23 cellular contexts compared by ENCODE assay signal in the genomic region with DNA sequence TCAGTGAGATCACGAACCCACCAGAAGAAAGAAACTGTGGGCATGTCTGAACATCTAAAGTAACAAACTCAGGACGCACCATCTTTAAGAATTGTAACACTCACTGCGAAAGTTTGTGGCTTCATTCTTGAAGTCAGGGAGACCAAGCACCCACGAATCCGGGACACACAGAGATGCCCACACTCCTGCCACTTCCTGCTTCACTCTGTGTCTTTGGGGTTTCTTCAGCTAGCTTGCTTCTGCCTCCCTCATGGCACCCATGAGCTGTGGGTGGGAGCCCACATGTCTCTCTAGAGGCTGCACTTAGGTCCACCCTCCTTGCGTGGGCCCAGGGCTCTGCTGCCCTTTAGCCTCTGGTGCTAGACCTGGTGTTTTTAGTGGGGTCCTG.
"Had no signal": no experiment of that assay in that cellular context is flagged by ENCODE, and none has a peak within 500 bp of the region (broad histone marks: within the 10 kb centered on the region; RNA-seq: fewer than 3 reads in every experiment).

No MANE protein-coding gene starts in this region.

- H3K36me3 ChIP-seq: ascending aorta, cardiac muscle cell, heart left ventricle, left lung, lower lobe of right lung, thoracic aorta had no signal

- H3K4me1 Mint-ChIP-seq: activated CD4-positive, alpha-beta memory T cell treated with anti-CD3 and anti-CD28 coated beads, Interleukin-2, amount 10 ng/mL, durations not matched to agents 7 days and 5 days; activated CD4-positive, alpha-beta T cell treated with anti-CD3 and anti-CD28 coated beads, Interleukin-2, amount 10 ng/mL, durations not matched to agents 7 days and 5 days; brain; WTC11 had no signal

- H3K4me3 ChIP-seq: ascending aorta, cardiac muscle cell, heart left ventricle, left lung, lower lobe of right lung, thoracic aorta had no signal

- H3K4me3 Mint-ChIP-seq: activated CD4-positive, alpha-beta memory T cell treated with anti-CD3 and anti-CD28 coated beads, Interleukin-2, amount 10 ng/mL, durations not matched to agents 7 days and 5 days; activated CD4-positive, alpha-beta T cell treated with anti-CD3 and anti-CD28 coated beads, Interleukin-2, amount 10 ng/mL, durations not matched to agents 7 days and 5 days; activated naive CD8-positive, alpha-beta T cell; brain; WTC11 had no signal

- H3K27ac ChIP-seq: ascending aorta, cardiac muscle cell, heart left ventricle, left lung, lower lobe of right lung, thoracic aorta had no signal

- H3K9me3 ChIP-seq: ascending aorta, heart left ventricle, lower lobe of right lung, thoracic aorta had no signal

- H3K27me3 Mint-ChIP-seq: activated CD4-positive, alpha-beta T cell treated with anti-CD3 and anti-CD28 coated beads, Interleukin-2, amount 10 ng/mL, durations not matched to agents 7 days and 5 days had no signal

- H3K27me3 ChIP-seq: ascending aorta, cardiac muscle cell, heart left ventricle had no signal

- H3K9me3 Mint-ChIP-seq: activated CD4-positive, alpha-beta memory T cell treated with anti-CD3 and anti-CD28 coated beads, Interleukin-2, amount 10 ng/mL, durations not matched to agents 7 days and 5 days had no signal

- H3K36me3 Mint-ChIP-seq: activated naive CD8-positive, alpha-beta T cell; brain had no signal

- H3K27ac Mint-ChIP-seq: activated CD4-positive, alpha-beta memory T cell treated with anti-CD3 and anti-CD28 coated beads, Interleukin-2, amount 10 ng/mL, durations not matched to agents 7 days and 5 days; activated CD4-positive, alpha-beta T cell treated with anti-CD3 and anti-CD28 coated beads, Interleukin-2, amount 10 ng/mL, durations not matched to agents 7 days and 5 days; activated naive CD8-positive, alpha-beta T cell; brain; WTC11 had no signal

- ATAC-seq: left lung, WTC11 had no signal

- H3K4me1 ChIP-seq: ascending aorta, heart left ventricle, left lung, lower lobe of right lung had no signal

- DNase-seq: activated CD4-positive, alpha-beta memory T cell treated with anti-CD3 and anti-CD28 coated beads, Interleukin-2, amount 10 ng/mL, durations not matched to agents 7 days and 5 days; activated CD4-positive, alpha-beta T cell treated with anti-CD3 and anti-CD28 coated beads for 1 hour; activated CD4-positive, alpha-beta T cell treated with anti-CD3 and anti-CD28 coated beads, Interleukin-2, amount 10 ng/mL, durations not matched to agents 7 days and 5 days; cortex of kidney; foreskin fibroblast; heart left ventricle; hypothalamus; kidney glomerular epithelial cell; left lung; lower lobe of right lung; mesenchymal stem cell; posterior cingulate gyrus; right cardiac atrium; stimulated activated CD4-positive, alpha-beta T cell treated with anti-CD3 and anti-CD28 coated beads, Interleukin-15, amount 100 ng/mL, for 24 hours; stimulated activated CD4-positive, alpha-beta T cell treated with anti-CD3 and anti-CD28 coated beads, Interleukin-2, amount 100 ng/mL, for 24 hours; stimulated activated naive CD4-positive, alpha-beta T cell; trophoblast cell had no signal
